Comparison of ENCODE assay signal across 27 cellular contexts in genomic region chr5:138926688-138927448, GRCh38. TPM values are rescaled to one million over a fixed set of nuclear protein-coding genes. Genes with fewer than 3 reads are reported as not detected.
A peak's percentile ranks its signal among the peaks of the same experiment; 100 is the strongest.
DNase-seq lines count a peak whose midpoint lies in the region; ATAC-seq, FAIRE-seq and TF ChIP-seq lines count a peak whose summit lies in the region.
"Had no signal": no experiment of that assay in that cellular context is flagged by ENCODE, and none has a peak within 500 bp of the region (broad histone marks: within the 10 kb centered on the region; RNA-seq: fewer than 3 reads in every experiment).

No MANE protein-coding gene starts in this region.

- POLR2A ChIA-PET in H1 (lab: Charles Lee; ENCODE audit: partially characterized antibody), result no interaction called here

- no peak overlapping the region for H3K4me3 ChIP-seq in H1 (ENCODE audit: extremely low read depth in 1 of 4, insufficient read depth in 2 of 4, low read depth in 3 of 4, low read length in 4 of 4)
- no peak overlapping the region for H3K4me3 ChIP-seq in lower lobe of right lung
- H3K4me3 ChIP-seq: BLaER1 treated with 17β-estradiol and CSF1 and Interleukin-3, amounts not matched to agents 10 nM and 100 nM; pancreas; sigmoid colon; vagina had no signal

- intact Hi-C loops in lower lobe of right lung (cut with DNase I), result no loop called here

- H3K27ac ChIP-seq in H1 (ENCODE audit: low read depth, low read length) (no peak overlapping the region), lower lobe of right lung (no peak overlapping the region), substantia nigra (ENCODE audit: low read depth, low read length, poor library complexity, severe bottlenecking) (peak overlapping the region; percentile 93)
- H3K27ac ChIP-seq: BLaER1 treated with 17β-estradiol and CSF1 and Interleukin-3, amounts not matched to agents 10 nM and 100 nM; vagina; VCaP had no signal

- TF ChIP-seq POLR2A in H1 (IDR thresholded peaks at IDR 0.05; ENCODE audit: control extremely low read depth in 1 of 2, low read depth in 2 of 2, low read length in 2 of 2), result no peak

- H3K9ac ChIP-seq in H1 (replicated peaks in 1 of 4; ENCODE audit: extremely low read depth in 1 of 4, low read depth in 3 of 4, low read length in 3 of 4), result no peak overlapping the region
- H3K9ac ChIP-seq: BLaER1 treated with 17β-estradiol and CSF1 and Interleukin-3, amounts not matched to agents 10 nM and 100 nM had no signal

- H4K5ac ChIP-seq in H1 (ENCODE audit: insufficient read length, low read depth, low read length), result no peak overlapping the region

- ATAC-seq in T-helper 17 cell (no peak), lower lobe of right lung (peak; percentile 51 to 60), GM21447 (IDR thresholded peaks at IDR 0.05; ENCODE audit: unreplicated experiment) (no peak)
- ATAC-seq: activated CD8-positive, alpha-beta memory T cell treated with anti-CD3 and anti-CD28 coated beads, Interleukin-2, amount 10 ng/mL, durations not matched to agents 7 days and 5 days; activated T-cell treated with anti-CD3 and anti-CD28 coated beads, Interleukin-2, amount 50 U/mL, for 72 hours; naive thymus-derived CD8-positive, alpha-beta T cell had no signal

- no peak overlapping the region for H3K14ac ChIP-seq in H1 (ENCODE audit: insufficient read length)

- no peak overlapping the region for H4K8ac ChIP-seq in H1 (ENCODE audit: extremely low read depth, insufficient read depth, low read length)

- H3K27ac Mint-ChIP-seq in T-helper 17 cell, result no peak overlapping the region
- H3K27ac Mint-ChIP-seq: activated CD4-positive, alpha-beta T cell treated with anti-CD3 and anti-CD28 coated beads, Interleukin-2, amount 10 ng/mL, durations not matched to agents 24 days and 14 days; activated CD8-positive, alpha-beta memory T cell treated with anti-CD3 and anti-CD28 coated beads, Interleukin-2, amount 10 ng/mL, durations not matched to agents 7 days and 5 days; activated T-cell treated with anti-CD3 and anti-CD28 coated beads, Interleukin-2, amount 50 U/mL, for 72 hours had no signal

- peaks cover 4% of the 10 kb centered on the region for H3K4me1 Mint-ChIP-seq in T-helper 17 cell
- H3K4me1 Mint-ChIP-seq: activated CD4-positive, alpha-beta T cell treated with anti-CD3 and anti-CD28 coated beads, Interleukin-2, amount 10 ng/mL, durations not matched to agents 24 days and 14 days; activated CD8-positive, alpha-beta memory T cell treated with anti-CD3 and anti-CD28 coated beads, Interleukin-2, amount 10 ng/mL, durations not matched to agents 7 days and 5 days; naive thymus-derived CD8-positive, alpha-beta T cell had no signal

- H2AFZ ChIP-seq in H1 (ENCODE audit: low read length), result no peak overlapping the region

- DNase-seq in T-helper 17 cell, result no peak
- no peak for DNase-seq in H1 (ENCODE audit: low read depth in 1 of 2, low spot score in 2 of 2)
- no peak for DNase-seq in lower lobe of right lung
- DNase-seq in substantia nigra (lab: John Stamatoyannopoulos, UW), result peak in 1 of 49 donors; percentile 39
- DNase-seq in Kasumi-1 (lab: John Stamatoyannopoulos, UW), result no peak
- no peak for DNase-seq in GM20000 (ENCODE audit: low spot score)
- DNase-seq in ACHN, result no peak
- DNase-seq: activated CD4-positive, alpha-beta T cell treated with anti-CD3 and anti-CD28 coated beads, Interleukin-2, amount 10 ng/mL, durations not matched to agents 24 days and 14 days; activated CD8-positive, alpha-beta memory T cell treated with anti-CD3 and anti-CD28 coated beads, Interleukin-2, amount 10 ng/mL, durations not matched to agents 7 days and 5 days; activated naive CD4-positive, alpha-beta T cell treated with Interleukin-2 at 50 U/mL for 16 hours; activated T-cell treated with anti-CD3 and anti-CD28 coated beads, Interleukin-2, amount 50 U/mL, for 72 hours; central memory CD4-positive, alpha-beta T cell; H7; Karpas-422; naive thymus-derived CD8-positive, alpha-beta T cell; NCI-H1092 treated with DMSO at 0.1 percent for 48 hours; NCI-H2081; NCI-H82; sigmoid colon; stimulated activated CD8-positive, alpha-beta memory T cell treated with anti-CD3 and anti-CD28 coated beads, Interleukin-4, amount 100 ng/mL, for 48 hours had no signal

- in situ Hi-C loops in ACHN (cut with HindIII; ENCODE audit: low pct_ligation_motif_present, low pct_unique_long_range_greater_than_20kb, low sequenced_read_pairs), result no loop called here

- no peaks in the 10 kb centered on the region for H3K4me1 ChIP-seq in H1 (replicated peaks in 1 of 4; ENCODE audit: control insufficient read depth in 3 of 4, insufficient read depth in 4 of 4, low read length in 3 of 4)
- peaks cover 6% of the 10 kb centered on the region for H3K4me1 ChIP-seq in lower lobe of right lung

- no peaks in the 10 kb centered on the region for H3K9me3 ChIP-seq in T-helper 17 cell (ENCODE audit: control insufficient read depth, low read length, poor library complexity, severe bottlenecking)
- no peaks in the 10 kb centered on the region for H3K9me3 ChIP-seq in H1 (ENCODE audit: insufficient read depth in 2 of 2, low read depth in 1 of 2, low read length in 1 of 2)
- H3K9me3 ChIP-seq in lower lobe of right lung, result no peaks in the 10 kb centered on the region
- H3K9me3 ChIP-seq: BLaER1 treated with 17β-estradiol and CSF1 and Interleukin-3, amounts not matched to agents 10 nM and 100 nM; pancreas; sigmoid colon; vagina had no signal

- peaks cover 11% of the 10 kb centered on the region for H3K36me3 Mint-ChIP-seq in T-helper 17 cell (ENCODE audit: low read depth)
- H3K36me3 Mint-ChIP-seq: naive thymus-derived CD8-positive, alpha-beta T cell had no signal

- no peak overlapping the region for H2BK20ac ChIP-seq in H1 (ENCODE audit: low read length)

- H3K36me3 ChIP-seq in H1 (ENCODE audit: control insufficient read depth in 2 of 4, insufficient read depth in 4 of 4, low read length in 3 of 4), result peaks cover 24 to 72% (median 50%) of the 10 kb centered on the region in 4 experiments
- H3K36me3 ChIP-seq in lower lobe of right lung, result peaks cover 82% of the 10 kb centered on the region

- H4K91ac ChIP-seq in H1 (replicated peaks; ENCODE audit: insufficient read length, low read length), result no peak overlapping the region

- H3K4me2 ChIP-seq in H1 (ENCODE audit: insufficient read depth in 1 of 2, low read depth in 2 of 2, low read length in 2 of 2), result no peak overlapping the region

- H3K23me2 ChIP-seq in H1 (ENCODE audit: low read depth, low read length), result no peaks in the 10 kb centered on the region

- no peak for TF ChIP-seq RAD21 in H1 (IDR thresholded peaks at IDR 0.05 in 1 of 2, conservative IDR thresholded peaks at IDR 0.05 in 1 of 2; ENCODE audit: low read depth in 2 of 2, low read length in 2 of 2)

- H2BK15ac ChIP-seq in H1 (ENCODE audit: low read length), result no peak overlapping the region

- H3K18ac ChIP-seq in H1 (ENCODE audit: extremely low read depth, low read length), result no peak overlapping the region

- H3K56ac ChIP-seq in H1 (replicated peaks; ENCODE audit: insufficient read length, low read depth, low read length), result no peak overlapping the region

- CTCF ChIA-PET in H1 (lab: Charles Lee; ENCODE audit: partially characterized antibody), result interaction anchor here (1.0 to 1.6 kb wide), 4 partner anchors 102 to 282 kb away, joined by 3 to 4 read pairs (median 4); no protein-coding TSS in a partner anchor

- peaks cover 5% of the 10 kb centered on the region; the same call in 1 of the 2 replicates for H3K79me1 ChIP-seq in H1 (ENCODE audit: low read depth, low read length)

- no peak overlapping the region for H3K4ac ChIP-seq in H1 (replicated peaks; ENCODE audit: insufficient read length, low read depth, low read length)

- TF ChIP-seq CTCF in H1 (IDR thresholded peaks at IDR 0.05; ENCODE audit: control extremely low read depth in 1 of 3, insufficient read depth in 1 of 3, low read depth in 1 of 3, low read length in 3 of 3) (no peak), lower lobe of right lung (IDR thresholded peaks at IDR 0.05) (no peak), GM20000 (IDR thresholded peaks at IDR 0.05; ENCODE audit: extremely low read depth, missing control alignments) (no peak)

- peak overlapping the region; percentile 44; the same call in 1 of the 2 replicates for H2BK5ac ChIP-seq in H1 (ENCODE audit: low read depth, low read length)

- H3K23ac ChIP-seq in H1 (ENCODE audit: insufficient read length), result no peak overlapping the region

- H3K27me3 ChIP-seq in H1 (replicated peaks in 1 of 4; ENCODE audit: control insufficient read depth in 3 of 4, extremely low read depth in 1 of 4, insufficient read depth in 3 of 4, low read length in 3 of 4) (no peaks in the 10 kb centered on the region), lower lobe of right lung (ENCODE audit: low read depth) (no peaks in the 10 kb centered on the region)
- H3K27me3 ChIP-seq: BLaER1 treated with 17β-estradiol and CSF1 and Interleukin-3, amounts not matched to agents 10 nM and 100 nM; pancreas; sigmoid colon; vagina had no signal

- TF ChIP-seq EP300 in H1 (IDR thresholded peaks at IDR 0.05; ENCODE audit: borderline replicate concordance in 1 of 2, low read depth in 2 of 2, low read length in 2 of 2), result no peak

- 93% methylated on average over 15 of the region's 16 CpGs; no CpG with 5 or more reads in 1 of the 2 experiments for WGBS in H1 (ENCODE audit: extremely low coverage in 1 of 2, insufficient coverage in 1 of 2, insufficient read length in 1 of 2, insufficient replicate concordance in 2 of 2, low coverage in 1 of 2, low lambda C conversion rate in 2 of 2, missing lambda C conversion rate in 1 of 2), 2 experiments

- no peaks in the 10 kb centered on the region for H3K79me2 ChIP-seq in H1 (ENCODE audit: control insufficient read depth in 1 of 2, insufficient read depth in 2 of 2, low read length in 2 of 2)

- no peaks in the 10 kb centered on the region for H3K27me3 Mint-ChIP-seq in T-helper 17 cell
- H3K27me3 Mint-ChIP-seq: activated CD4-positive, alpha-beta T cell treated with anti-CD3 and anti-CD28 coated beads, Interleukin-2, amount 10 ng/mL, durations not matched to agents 24 days and 14 days; activated CD8-positive, alpha-beta memory T cell treated with anti-CD3 and anti-CD28 coated beads, Interleukin-2, amount 10 ng/mL, durations not matched to agents 7 days and 5 days had no signal

- H2BK120ac ChIP-seq in H1 (replicated peaks; ENCODE audit: low read depth, low read length), result no peak overlapping the region

- H3K4me3 Mint-ChIP-seq in T-helper 17 cell, result peak overlapping the region; percentile 28
- H3K4me3 Mint-ChIP-seq: activated CD4-positive, alpha-beta T cell treated with anti-CD3 and anti-CD28 coated beads, Interleukin-2, amount 10 ng/mL, durations not matched to agents 24 days and 14 days; activated CD8-positive, alpha-beta memory T cell treated with anti-CD3 and anti-CD28 coated beads, Interleukin-2, amount 10 ng/mL, durations not matched to agents 7 days and 5 days; activated T-cell treated with anti-CD3 and anti-CD28 coated beads, Interleukin-2, amount 50 U/mL, for 72 hours; naive thymus-derived CD8-positive, alpha-beta T cell had no signal

- H2AK5ac ChIP-seq in H1 (ENCODE audit: low read depth, low read length), result no peak overlapping the region

- no peak overlapping the region for H2BK12ac ChIP-seq in H1 (ENCODE audit: low read depth, low read length)

- FAIRE-seq in H1 (lab: Jason Lieb, UNC), result no peak
- FAIRE-seq: D721Med, GM12891, pancreas had no signal

- peaks cover 0 to 2% of the 10 kb centered on the region in 2 experiments for H4K20me1 ChIP-seq in H1 (replicated peaks in 1 of 2; ENCODE audit: control insufficient read depth in 1 of 2, insufficient read depth in 2 of 2, low read length in 2 of 2)

RNA-seq across cellular contexts. Expression of gene LRRTM2, which starts 51.7 kb away (rescaled TPM):
- total RNA-seq in T-helper 17 cell, result under 1 TPM; 0.10 to 0.13 TPM
- not detected in 2 replicates for total RNA-seq in H1 (2021; fragmentation: NEBNext Ultra II Directional; extraction: Animal tissue kit (Norgen Biotek cat#: 25700))
- not detected in 2 replicates for polyA plus RNA-seq in H1 (2011; rRNA removed)
- not detected for polyA plus RNA-seq in H1 (2011; cell fraction: cytosol; rRNA removed)
- polyA plus RNA-seq in H1 (2011; cell fraction: nucleus; rRNA removed), result 0.07 TPM
- polyA plus RNA-seq in H1 (2012, experiment 1 of 2), result not detected in 4 replicates
- polyA plus RNA-seq in H1 (2012, experiment 2 of 2), result not detected
- polyA plus RNA-seq in H1 (2013, experiment 1 of 2), result not detected
- not detected for polyA plus RNA-seq in H1 (2013, experiment 2 of 2)
- polyA minus RNA-seq in H1 (2011; rRNA and poly(A)+ RNA removed), result not detected in 2 replicates
- not detected for polyA minus RNA-seq in H1 (2011; cell fraction: cytosol; rRNA and poly(A)+ RNA removed)
- not detected for polyA minus RNA-seq in H1 (2011; cell fraction: nucleus; rRNA and poly(A)+ RNA removed)
- total RNA-seq in lower lobe of right lung, result 0.30 TPM
- total RNA-seq: H7; naive thymus-derived CD8-positive, alpha-beta T cell had no signal
- polyA plus RNA-seq: naive thymus-derived CD8-positive, alpha-beta T cell had no signal

Comparison
In these comparisons a context has a peak if more than half of its experiments do, and no peak if none do; other contexts are left out.
1. ATAC-seq: peak in lower lobe of right lung (2 of 2); none in T-helper 17 cell (single experiment) and GM21447 (single experiment).